Comparison of ENCODE assay signal across 22 cellular contexts in the genomic region with DNA sequence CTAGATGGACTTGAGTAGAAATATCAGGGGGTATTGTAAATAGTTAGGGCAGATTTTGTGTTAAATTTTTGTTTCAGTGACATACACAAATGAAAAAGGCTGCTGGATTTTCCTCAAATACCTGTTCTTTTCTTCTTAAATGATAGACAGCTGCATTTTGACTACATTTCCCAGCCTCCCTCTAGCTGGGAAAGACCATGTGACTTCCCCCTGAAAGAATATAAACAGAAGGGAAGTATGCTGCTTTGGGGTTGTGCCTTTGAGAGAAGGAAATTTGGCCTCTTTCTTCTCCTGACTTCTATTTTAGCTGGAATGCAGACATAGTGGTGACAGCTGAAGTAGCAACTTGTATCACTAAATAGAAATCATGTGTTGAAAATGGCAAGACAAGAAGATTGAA.
"Had no signal": no experiment of that assay in that cellular context is flagged by ENCODE, and none has a peak within 500 bp of the region (broad histone marks: within the 10 kb centered on the region; RNA-seq: fewer than 3 reads in every experiment).

No MANE protein-coding gene starts in this region.

- H3K36me3 ChIP-seq: neutrophil, right lobe of liver, thoracic aorta, tibial nerve, upper lobe of left lung had no signal

- H3K4me1 ChIP-seq: parathyroid adenoma, right lobe of liver, upper lobe of left lung had no signal

- H3K4me3 ChIP-seq: dorsolateral prefrontal cortex, lung, mucosa of descending colon, right lobe of liver, thoracic aorta, tibial nerve, upper lobe of left lung had no signal

- H3K4me3 Mint-ChIP-seq: memory B cell; naive thymus-derived CD8-positive, alpha-beta T cell; nephron progenitor cell; stimulated activated naive B cell treated with anti-CD40 and anti-IgM and Interleukin-4, amounts not matched to agents 10 μg/mL and 1 μg/mL and 100 μg/mL, for 72 hours; stimulated activated naive CD8-positive, alpha-beta T cell treated with anti-CD3 and anti-CD28 coated beads, Interleukin-15, Interleukin-2, amounts not matched to agents 100 ng/mL and 50 ng/mL, for 24 hours had no signal

- ATAC-seq: left lobe of liver; mucosa of descending colon; naive thymus-derived CD8-positive, alpha-beta T cell; right lobe of liver; stimulated activated naive B cell treated with anti-CD40 and anti-IgM and Interleukin-4, amounts not matched to agents 10 μg/mL and 1 μg/mL and 100 μg/mL, for 72 hours had no signal

- H3K27me3 ChIP-seq: dorsolateral prefrontal cortex, neutrophil, right lobe of liver, tibial nerve, upper lobe of left lung had no signal

- H3K79me2 ChIP-seq: parathyroid adenoma had no signal

- H3K9me3 Mint-ChIP-seq: nephron progenitor cell; stimulated activated naive B cell treated with anti-CD40 and anti-IgM and Interleukin-4, amounts not matched to agents 10 μg/mL and 1 μg/mL and 100 μg/mL, for 72 hours had no signal

- H3K9me3 ChIP-seq: mucosa of descending colon, neutrophil, right lobe of liver, thoracic aorta, tibial nerve, upper lobe of left lung had no signal

- H3K27ac Mint-ChIP-seq: memory B cell; naive thymus-derived CD8-positive, alpha-beta T cell; nephron progenitor cell; progenitor cell of endocrine pancreas; stimulated activated naive B cell treated with anti-CD40 and anti-IgM and Interleukin-4, amounts not matched to agents 10 μg/mL and 1 μg/mL and 100 μg/mL, for 72 hours; stimulated activated naive CD8-positive, alpha-beta T cell treated with anti-CD3 and anti-CD28 coated beads, Interleukin-15, Interleukin-2, amounts not matched to agents 100 ng/mL and 50 ng/mL, for 24 hours had no signal

- H2AFZ ChIP-seq: parathyroid adenoma had no signal

- H3K27ac ChIP-seq: neutrophil, parathyroid adenoma, right lobe of liver, thoracic aorta, tibial nerve, upper lobe of left lung had no signal

- H3K4me1 Mint-ChIP-seq: memory B cell; naive thymus-derived CD8-positive, alpha-beta T cell; nephron progenitor cell; stimulated activated naive B cell treated with anti-CD40 and anti-IgM and Interleukin-4, amounts not matched to agents 10 μg/mL and 1 μg/mL and 100 μg/mL, for 72 hours had no signal

- H3K9ac ChIP-seq: parathyroid adenoma had no signal

- H3K27me3 Mint-ChIP-seq: naive thymus-derived CD8-positive, alpha-beta T cell; progenitor cell of endocrine pancreas; stimulated activated naive B cell treated with anti-CD40 and anti-IgM and Interleukin-4, amounts not matched to agents 10 μg/mL and 1 μg/mL and 100 μg/mL, for 72 hours; stimulated activated naive CD8-positive, alpha-beta T cell treated with anti-CD3 and anti-CD28 coated beads, Interleukin-15, Interleukin-2, amounts not matched to agents 100 ng/mL and 50 ng/mL, for 24 hours had no signal

- H3K36me3 Mint-ChIP-seq: memory B cell; naive thymus-derived CD8-positive, alpha-beta T cell; stimulated activated naive B cell treated with anti-CD40 and anti-IgM and Interleukin-4, amounts not matched to agents 10 μg/mL and 1 μg/mL and 100 μg/mL, for 72 hours had no signal

- DNase-seq: dorsolateral prefrontal cortex; effector CD4-positive, alpha-beta T cell; head of caudate nucleus; kidney; mucosa of descending colon; naive thymus-derived CD8-positive, alpha-beta T cell; nephron progenitor cell; right lobe of liver; small intestine; stimulated activated CD4-positive, alpha-beta T cell treated with anti-CD3 and anti-CD28 coated beads, Interleukin-15, amount 100 ng/mL, for 24 hours; stimulated activated CD4-positive, alpha-beta T cell treated with anti-CD3 and anti-CD28 coated beads, Interleukin-2, amount 100 ng/mL, for 48 hours; stimulated activated naive B cell treated with anti-CD40 and anti-IgM and Interleukin-4, amounts not matched to agents 10 μg/mL and 1 μg/mL and 100 μg/mL, for 72 hours; upper lobe of left lung had no signal
